In the genomic region with DNA sequence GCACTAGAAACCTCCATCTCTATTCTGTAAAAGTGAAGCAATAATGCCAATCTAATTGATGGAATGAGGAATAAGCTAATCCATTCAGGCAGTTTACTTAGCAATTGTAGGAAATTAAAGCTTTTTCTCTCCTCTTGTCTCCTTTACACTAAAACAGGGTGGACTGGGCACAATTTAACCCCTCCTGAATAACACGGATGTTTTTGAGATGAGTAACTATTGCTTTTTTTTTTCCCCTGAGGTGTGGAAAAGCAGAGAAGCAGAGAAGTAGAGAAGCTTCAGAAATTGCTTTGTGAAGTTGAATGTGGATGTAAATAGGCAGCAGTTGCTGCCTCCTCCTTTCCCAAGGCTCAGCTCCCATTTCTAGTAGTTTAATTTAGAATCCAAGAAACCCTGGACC, we compare ENCODE assay signal across 20 cellular contexts. TPM values are rescaled to one million over a fixed set of nuclear protein-coding genes. Genes with fewer than 3 reads are reported as not detected.
DNase-seq lines count a peak whose midpoint lies in the region; TF ChIP-seq lines count a peak whose summit lies in the region.
"Had no signal": no experiment of that assay in that cellular context is flagged by ENCODE, and none has a peak within 500 bp of the region (broad histone marks: within the 10 kb centered on the region; RNA-seq: fewer than 3 reads in every experiment).

No MANE protein-coding gene starts in this region.

- no peak overlapping the region for H3K27ac Mint-ChIP-seq in neural progenitor cell
- H3K27ac Mint-ChIP-seq: activated naive CD4-positive, alpha-beta T cell treated with anti-CD3 and anti-CD28 coated beads, Interleukin-2, amount 50 U/mL, for 24 hours had no signal

- no peak overlapping the region for H3K9ac ChIP-seq in mammary epithelial cell (ENCODE audit: insufficient read depth, low read length)
- no peak overlapping the region for H3K9ac ChIP-seq in neural progenitor cell

- H3K4me1 ChIP-seq in mammary epithelial cell (ENCODE audit: insufficient read depth, low read length) (peaks cover 14% of the 10 kb centered on the region), neural progenitor cell (no peaks in the 10 kb centered on the region)
- H3K4me1 ChIP-seq: psoas muscle had no signal

- peaks cover 2% of the 10 kb centered on the region for H3K4me1 Mint-ChIP-seq in neural progenitor cell
- H3K4me1 Mint-ChIP-seq: activated naive CD4-positive, alpha-beta T cell treated with anti-CD3 and anti-CD28 coated beads, Interleukin-2, amount 50 U/mL, for 24 hours had no signal

- H2AFZ ChIP-seq in mammary epithelial cell (ENCODE audit: low read depth, low read length) (peak overlapping the region; percentile 22), neural progenitor cell (replicated peaks) (peak overlapping the region; percentile 56)

- in situ Hi-C loops in Caki2 (cut with HindIII; ENCODE audit: low pct_unique_long_range_greater_than_20kb, low sequenced_read_pairs) (no loop called here), mammary epithelial cell (cut with MboI; ENCODE audit: low sequenced_read_pairs in 2 of 2) (no loop called here), brain microvascular endothelial cell (cut with HindIII; ENCODE audit: low pct_ligation_motif_present, low sequenced_read_pairs) (no loop called here)

- intact Hi-C loops in mammary epithelial cell (cut with micrococcal nuclease) = no loop called here

- TF ChIP-seq CTCF in mammary epithelial cell (conservative IDR thresholded peaks at IDR 0.05 in 1 of 2, IDR thresholded peaks at IDR 0.05 in 1 of 2; ENCODE audit: extremely low read depth in 1 of 2, insufficient read depth in 1 of 2, low read depth in 1 of 2, low read length in 2 of 2) = no peak
- TF ChIP-seq CTCF in neural progenitor cell (IDR thresholded peaks at IDR 0.05) = no peak
- TF ChIP-seq CTCF in brain microvascular endothelial cell (IDR thresholded peaks at IDR 0.05; ENCODE audit: low read depth, low read length, missing control alignments) = no peak

- H4K20me1 ChIP-seq in mammary epithelial cell (ENCODE audit: insufficient read depth, low read length) (no peaks in the 10 kb centered on the region), neural progenitor cell (ENCODE audit: low read depth) (no peaks in the 10 kb centered on the region)

- peaks cover 6% of the 10 kb centered on the region for H3K27me3 Mint-ChIP-seq in neural progenitor cell (ENCODE audit: insufficient read depth, low read depth)

- dilution Hi-C loops in mammary epithelial cell (cut with HindIII; ENCODE audit: low sequenced_read_pairs) = no loop called here

- peaks cover 7% of the 10 kb centered on the region for H3F3A ChIP-seq in neural progenitor cell (ENCODE audit: low read depth)

- H3K4me2 ChIP-seq in mammary epithelial cell (ENCODE audit: insufficient read depth, low read depth, low read length) (peak overlapping the region; percentile 15), neural progenitor cell (no peak overlapping the region)

- no peaks in the 10 kb centered on the region for H3K9me3 ChIP-seq in mammary epithelial cell (replicated peaks; ENCODE audit: insufficient read depth, low read length)
- no peaks in the 10 kb centered on the region for H3K9me3 ChIP-seq in neural progenitor cell (ENCODE audit: low read depth)
- H3K9me3 ChIP-seq: psoas muscle had no signal

- BruUV-seq in mammary epithelial cell (replicated peaks; lab: Mats Ljungman, UMichigan) = no TSS peak

- H3K79me2 ChIP-seq in mammary epithelial cell (ENCODE audit: insufficient read depth, low read length) (no peaks in the 10 kb centered on the region), neural progenitor cell (ENCODE audit: low read depth) (no peaks in the 10 kb centered on the region)

- H3K36me3 Mint-ChIP-seq in neural progenitor cell = no peaks in the 10 kb centered on the region
- H3K36me3 Mint-ChIP-seq: activated naive CD4-positive, alpha-beta T cell treated with anti-CD3 and anti-CD28 coated beads, Interleukin-2, amount 50 U/mL, for 24 hours had no signal

- H3K9me3 Mint-ChIP-seq in neural progenitor cell = no peaks in the 10 kb centered on the region
- H3K9me3 Mint-ChIP-seq: activated naive CD4-positive, alpha-beta T cell treated with anti-CD3 and anti-CD28 coated beads, Interleukin-2, amount 50 U/mL, for 24 hours had no signal

- no peak overlapping the region for H3K4me3 Mint-ChIP-seq in neural progenitor cell
- H3K4me3 Mint-ChIP-seq: activated naive CD4-positive, alpha-beta T cell treated with anti-CD3 and anti-CD28 coated beads, Interleukin-2, amount 50 U/mL, for 24 hours had no signal

- H3K27ac ChIP-seq in mammary epithelial cell (ENCODE audit: insufficient read depth, low read depth, low read length) (no peak overlapping the region), neural progenitor cell (no peak overlapping the region), brain microvascular endothelial cell (no peak overlapping the region)
- H3K27ac ChIP-seq: psoas muscle had no signal

- 0% methylated on average over 1 of the region's 1 CpG for WGBS in mammary epithelial cell (ENCODE audit: low coverage, missing lambda C conversion rate)

- H3K36me3 ChIP-seq in mammary epithelial cell (ENCODE audit: insufficient read depth, low read length) (no peaks in the 10 kb centered on the region), neural progenitor cell (no peaks in the 10 kb centered on the region), brain microvascular endothelial cell (replicated peaks) (no peaks in the 10 kb centered on the region)

- H3K4me3 ChIP-seq in mammary epithelial cell (replicated peaks in 1 of 3; ENCODE audit: insufficient read depth in 1 of 3, low read depth in 2 of 3, low read length in 3 of 3) = no peak overlapping the region
- no peak overlapping the region for H3K4me3 ChIP-seq in neural progenitor cell
- H3K4me3 ChIP-seq in brain microvascular endothelial cell (ENCODE audit: low read depth, low read length) = no peak overlapping the region
- H3K4me3 ChIP-seq: lung, psoas muscle had no signal

- DNase-seq in Caki2 (ENCODE audit: low read depth) (peak; percentile 18), LoVo (ENCODE audit: low spot score) (peak; percentile 9), mammary epithelial cell (no peak), neural progenitor cell (ENCODE audit: low spot score) (no peak), brain microvascular endothelial cell (no peak), HuH-7.5 (ENCODE audit: low spot score) (no peak)
- DNase-seq in activated T-cell treated with anti-CD3 and anti-CD28 coated beads, Interleukin-2, amount 50 U/mL, for 48 hours = no peak
- DNase-seq: activated CD4-positive, alpha-beta T cell treated with anti-CD3 and anti-CD28 coated beads, Interleukin-2, amount 50 U/mL, for 4 hours; C1 segment of cervical spinal cord; central memory CD4-positive, alpha-beta T cell; dermis blood vessel endothelial cell; islet precursor cell; KBM-7; NCI-H187; psoas muscle; small intestine; stimulated activated CD4-positive, alpha-beta T cell treated with anti-CD3 and anti-CD28 coated beads, Interleukin-2, amount 100 ng/mL, for 24 hours; substantia nigra had no signal

- CTCF ChIA-PET in mammary epithelial cell (lab: Charles Lee; ENCODE audit: low non-redundant PET) = interaction anchor here (0.6 kb wide), 2 partner anchors 1051 to 1186 kb away, joined by 3 to 4 read pairs; no protein-coding TSS in a partner anchor

- no peaks in the 10 kb centered on the region for H3K27me3 ChIP-seq in mammary epithelial cell (ENCODE audit: insufficient read depth, low read length)
- H3K27me3 ChIP-seq in neural progenitor cell = no peaks in the 10 kb centered on the region
- H3K27me3 ChIP-seq in brain microvascular endothelial cell (replicated peaks) = no peaks in the 10 kb centered on the region

RNA-seq across cellular contexts. Expression of a gene that starts 40.0 kb away (rescaled TPM):
- total RNA-seq in Caki2 (2014; rRNA removed; shearing (Covaris generic); ENCODE audit: low replicate concordance) = 43.9 and 54.9 TPM in 2 replicates
- total RNA-seq in mammary epithelial cell (under 1 TPM in 1 of 2 donors, not detected in 1; 0.33 TPM), neural progenitor cell (ENCODE audit: low replicate concordance) (34.7 and 48.4 TPM in 2 replicates)
- polyA plus RNA-seq in mammary epithelial cell = 0.02 TPM
- not detected for polyA minus RNA-seq in mammary epithelial cell

Comparison
In these comparisons a context has a peak if more than half of its experiments do, and no peak if none do; other contexts are left out.
1. DNase-seq: peak in Caki2 (single experiment) and LoVo (single experiment); none in mammary epithelial cell (single experiment), neural progenitor cell (single experiment), brain microvascular endothelial cell (single experiment), HuH-7.5 (single experiment) and activated T-cell treated with anti-CD3 and anti-CD28 coated beads, Interleukin-2, amount 50 U/mL, for 48 hours (0 of 2).
2. RNA of a gene that starts 40.0 kb away (total RNA-seq): 34.7 to 48.4 TPM in neural progenitor cell and 43.9 to 54.9 TPM in Caki2; 0.33 TPM in mammary epithelial cell; every median in the first group is over 10 times any median in the second.